ENCODE assay signal across 8 cellular contexts in the genomic region with DNA sequence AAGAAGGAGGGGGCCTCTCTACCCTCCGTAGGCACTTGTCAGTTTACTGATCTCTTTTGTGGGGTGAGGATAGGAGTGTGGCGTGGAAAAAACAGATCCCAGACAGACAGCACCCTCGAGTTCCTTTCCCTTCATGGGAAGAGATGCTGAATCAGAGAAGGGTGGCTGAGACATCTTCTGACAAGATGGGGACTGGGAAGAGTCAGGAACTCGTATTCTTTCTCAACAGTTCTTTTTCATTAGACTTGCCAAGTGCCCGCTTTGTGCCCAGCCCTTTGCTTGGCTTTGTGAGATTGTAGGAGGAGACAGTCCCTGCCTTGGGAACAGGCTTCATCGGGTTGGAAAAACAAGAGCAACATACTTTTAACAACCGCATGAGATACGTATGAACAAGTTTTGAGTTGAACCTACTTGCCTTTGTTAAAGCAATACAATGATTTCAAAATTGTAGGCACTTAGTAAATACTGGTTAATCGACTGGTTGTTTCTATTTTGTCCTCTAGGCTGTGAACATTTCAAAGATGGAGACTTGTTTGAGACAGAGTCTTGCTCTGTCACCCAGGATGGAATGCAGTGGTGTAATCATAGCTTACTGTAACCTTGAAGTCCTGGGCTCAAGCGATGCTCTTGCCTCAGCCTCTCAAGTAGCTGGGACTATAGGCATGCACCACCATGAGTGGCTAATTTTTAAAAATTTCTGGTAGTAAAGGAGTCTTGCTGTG. TPM values are rescaled to one million over a fixed set of nuclear protein-coding genes. Genes with fewer than 3 reads are reported as not detected.
DNase-seq lines count a peak whose midpoint lies in the region; ATAC-seq and TF ChIP-seq lines count a peak whose summit lies in the region.

No MANE protein-coding gene starts in this region.

- peak overlapping the region; percentile 46; the same call in 1 of the 2 replicates for H3K14ac ChIP-seq in H9 (ENCODE audit: insufficient read depth, low read length)

- no CpG with 5 or more reads among the region's 10 CpGs for WGBS in H9 (ENCODE audit: extremely low coverage, insufficient read length, low lambda C conversion rate)

- DNase-seq in AG10803 (ENCODE audit: low read depth), result peak; percentile 89
- DNase-seq in H9, result no peak
- peak; percentile 69 for DNase-seq in fibroblast of peridontal ligament (ENCODE audit: extremely low read depth)
- no peak for DNase-seq in progenitor cell of endocrine pancreas (ENCODE audit: low spot score, unreplicated experiment)
- no peak for DNase-seq in NCI-H1930 (lab: John Stamatoyannopoulos, UW)

- no peak overlapping the region for H4K91ac ChIP-seq in H9 (ENCODE audit: insufficient read length, low read depth, low read length)

- H2BK15ac ChIP-seq in H9 (ENCODE audit: low read depth, low read length), result no peak overlapping the region

- H3K4ac ChIP-seq in H9 (ENCODE audit: low read depth, low read length), result no peak overlapping the region

- H4K20me1 ChIP-seq in H9 (ENCODE audit: control insufficient read depth, insufficient read depth, insufficient read length), result no peaks in the 10 kb centered on the region

- no peaks in the 10 kb centered on the region; the same call in 1 of the 2 replicates for H3K79me2 ChIP-seq in H9 (ENCODE audit: insufficient read depth, low read length)

- H3K23me2 ChIP-seq in H9 (ENCODE audit: insufficient read length, low read depth, low read length, poor library complexity, severe bottlenecking), result peaks cover 9% of the 10 kb centered on the region

- peaks cover 2% of the 10 kb centered on the region for H3K79me1 ChIP-seq in H9 (ENCODE audit: insufficient read depth, low read depth, low read length, poor library complexity, severe bottlenecking)

- H2BK12ac ChIP-seq in H9 (ENCODE audit: insufficient read length, low read depth, low read length), result no peak overlapping the region

- H3K27me3 ChIP-seq in H9 (ENCODE audit: insufficient read depth, low read length), result no peaks in the 10 kb centered on the region

- peak overlapping the region; percentile 99 for H3K4me2 ChIP-seq in H9 (ENCODE audit: insufficient read depth, insufficient read length, low read length)

- no peaks in the 10 kb centered on the region; the same call in 1 of the 2 replicates for H3K4me1 ChIP-seq in H9 (ENCODE audit: insufficient read depth, low read length)

- peak overlapping the region; percentile 92 for H3K9ac ChIP-seq in H9 (ENCODE audit: extremely low read depth, insufficient read length, low read length)

- no peak overlapping the region for H2BK120ac ChIP-seq in H9 (ENCODE audit: low read depth, low read length, poor library complexity, severe bottlenecking)

- H2AFZ ChIP-seq in H9 (ENCODE audit: low read length), result no peak overlapping the region

- peaks cover 16 to 18% of the 10 kb centered on the region in 2 experiments for H3K4me1 Mint-ChIP-seq in H9
- H3K4me1 Mint-ChIP-seq in T-helper 1 cell treated with Interleukin-12 subunit alpha and Interleukin-12 subunit beta and Interleukin-4 antibody, amounts not matched to agents 30 μg/mL and 1 μg/mL, for 36 hours (ENCODE audit: low read depth), result peaks cover 69% of the 10 kb centered on the region
- H3K4me1 Mint-ChIP-seq in progenitor cell of endocrine pancreas (ENCODE audit: low read depth), result peaks cover 19% of the 10 kb centered on the region

- H3K9me3 Mint-ChIP-seq in H9 (no peaks in the 10 kb centered on the region), progenitor cell of endocrine pancreas (ENCODE audit: low read depth) (no peaks in the 10 kb centered on the region)
- H3K9me3 Mint-ChIP-seq in T-helper 1 cell treated with Interleukin-12 subunit alpha and Interleukin-12 subunit beta and Interleukin-4 antibody, amounts not matched to agents 30 μg/mL and 1 μg/mL, for 36 hours, result no peaks in the 10 kb centered on the region

- H3K27ac Mint-ChIP-seq in H9 (peak overlapping the region; percentile 23 to 98 (median 94); a peak in 4 of 7 replicates), progenitor cell of endocrine pancreas (peak overlapping the region; percentile 97)
- H3K27ac Mint-ChIP-seq in T-helper 1 cell treated with Interleukin-12 subunit alpha and Interleukin-12 subunit beta and Interleukin-4 antibody, amounts not matched to agents 30 μg/mL and 1 μg/mL, for 36 hours, result peak overlapping the region; percentile 98

- H3K27me3 Mint-ChIP-seq in H9 (ENCODE audit: low read depth), result no peaks in the 10 kb centered on the region
- no peaks in the 10 kb centered on the region for H3K27me3 Mint-ChIP-seq in T-helper 1 cell treated with Interleukin-12 subunit alpha and Interleukin-12 subunit beta and Interleukin-4 antibody, amounts not matched to agents 30 μg/mL and 1 μg/mL, for 36 hours (ENCODE audit: low read depth)
- no peaks in the 10 kb centered on the region for H3K27me3 Mint-ChIP-seq in progenitor cell of endocrine pancreas

- H3K9me3 ChIP-seq in H9 (ENCODE audit: control insufficient read depth, low read depth, low read length), result no peaks in the 10 kb centered on the region

- no peak overlapping the region for H2BK20ac ChIP-seq in H9 (ENCODE audit: low read depth, low read length, poor library complexity, severe bottlenecking)

- H3K4me3 ChIP-seq in AG10803 (ENCODE audit: low read length), result peak overlapping the region; percentile 95

- ATAC-seq in HG03039 (IDR thresholded peaks at IDR 0.05; ENCODE audit: unreplicated experiment), result no peak
- no peak for ATAC-seq in GM21576 (IDR thresholded peaks at IDR 0.05; ENCODE audit: unreplicated experiment)

- no peak overlapping the region for H2BK5ac ChIP-seq in H9 (ENCODE audit: insufficient read length, low read length)

- H2AK5ac ChIP-seq in H9 (ENCODE audit: insufficient read length, low read length), result no peak overlapping the region

- H3K36me3 Mint-ChIP-seq in H9 (ENCODE audit: insufficient read depth in 1 of 3, low read depth in 3 of 3) (peaks cover 0 to 17% (median 3%) of the 10 kb centered on the region in 3 experiments; a peak in 3 of 7 replicates), progenitor cell of endocrine pancreas (ENCODE audit: insufficient read depth) (no peaks in the 10 kb centered on the region)
- peaks cover 30% of the 10 kb centered on the region for H3K36me3 Mint-ChIP-seq in T-helper 1 cell treated with Interleukin-12 subunit alpha and Interleukin-12 subunit beta and Interleukin-4 antibody, amounts not matched to agents 30 μg/mL and 1 μg/mL, for 36 hours (ENCODE audit: low read depth)

- H3K56ac ChIP-seq in H9 (ENCODE audit: insufficient read length, low read depth, low read length), result no peak overlapping the region

- no peak overlapping the region for H4K8ac ChIP-seq in H9 (replicated peaks; ENCODE audit: insufficient read length, low read depth, low read length)

- no peak overlapping the region for H3K18ac ChIP-seq in H9 (ENCODE audit: insufficient read length, low read depth, low read length)

- no peak overlapping the region for H3T11ph ChIP-seq in H9 (ENCODE audit: low read length)

- H3K4me3 Mint-ChIP-seq in H9 (peak overlapping the region; percentile 95 to 96), progenitor cell of endocrine pancreas (ENCODE audit: low read depth) (peak overlapping the region; percentile 94)
- H3K4me3 Mint-ChIP-seq in T-helper 1 cell treated with Interleukin-12 subunit alpha and Interleukin-12 subunit beta and Interleukin-4 antibody, amounts not matched to agents 30 μg/mL and 1 μg/mL, for 36 hours, result peak overlapping the region; percentile 98

- no peak overlapping the region for H3K27ac ChIP-seq in H9 (ENCODE audit: insufficient read length, low read depth, low read length)

- H3K23ac ChIP-seq in H9 (ENCODE audit: insufficient read length, low read depth, low read length), result no peak overlapping the region

- TF ChIP-seq CTCF in AG10803 (conservative IDR thresholded peaks at IDR 0.05; ENCODE audit: low read length) (peak; percentile 31; the same call in 1 of the 2 replicates), H9 (conservative IDR thresholded peaks at IDR 0.05) (no peak), progenitor cell of endocrine pancreas (IDR thresholded peaks at IDR 0.05; ENCODE audit: unreplicated experiment) (no peak)

- H4K5ac ChIP-seq in H9 (ENCODE audit: insufficient read length, low read depth, low read length), result no peak overlapping the region

RNA-seq across cellular contexts. Expression of gene RRM1, which starts 1.1 kb away (rescaled TPM):
- total RNA-seq in H9 (2021), result 132 and 138 TPM in 2 replicates
- total RNA-seq in progenitor cell of endocrine pancreas, result 76.4 and 79.9 TPM in 2 replicates

Comparison
In these comparisons a context has a peak if more than half of its experiments do, and no peak if none do; other contexts are left out.
1. DNase-seq: peak in AG10803 (single experiment) and fibroblast of peridontal ligament (single experiment); none in H9 (single experiment), progenitor cell of endocrine pancreas (single experiment) and NCI-H1930 (0 of 2).
2. Peak in every context shown above with its lines, with median percentiles within 50 percentile points of each other: H3K27ac Mint-ChIP-seq and H3K4me3 Mint-ChIP-seq.